Comparison of ENCODE assay signal across 18 cellular contexts in genomic region chr2:133667-134593, GRCh38.
DNase-seq lines count a peak whose midpoint lies in the region; ATAC-seq and TF ChIP-seq lines count a peak whose summit lies in the region.
"Had no signal": no experiment of that assay in that cellular context is flagged by ENCODE, and none has a peak within 500 bp of the region (broad histone marks: within the 10 kb centered on the region; RNA-seq: fewer than 3 reads in every experiment).

No MANE protein-coding gene starts in this region.

- no peak for TF ChIP-seq POLR2A in transverse colon (IDR thresholded peaks at IDR 0.05)

- no peaks in the 10 kb centered on the region for H3K79me2 ChIP-seq in hepatocyte

- H3K27ac ChIP-seq in cardiac muscle cell = peak overlapping the region; percentile 31
- no peak overlapping the region for H3K27ac ChIP-seq in right atrium auricular region
- no peak overlapping the region for H3K27ac ChIP-seq in hepatocyte
- peak overlapping the region; percentile 62 to 64 for H3K27ac ChIP-seq in mucosa of rectum (ENCODE audit: low read depth in 2 of 2, low read length in 2 of 2)
- H3K27ac ChIP-seq in transverse colon = peak overlapping the region; percentile 47 to 66 (median 61)
- H3K27ac ChIP-seq: A549, GM23248 had no signal

- intact Hi-C loops in transverse colon (cut with DNase I; ENCODE audit: low total_unique reads) = no loop called here

- no peak for ATAC-seq in GM18868 (IDR thresholded peaks at IDR 0.05; ENCODE audit: unreplicated experiment)
- ATAC-seq: A549 had no signal

- H3K36me3 ChIP-seq in cardiac muscle cell (no peaks in the 10 kb centered on the region), right atrium auricular region (no peaks in the 10 kb centered on the region), hepatocyte (replicated peaks; ENCODE audit: insufficient read depth, low read depth) (no peaks in the 10 kb centered on the region), mucosa of rectum (ENCODE audit: control insufficient read depth in 2 of 2, insufficient read depth in 2 of 2, low read length in 2 of 2) (no peaks in the 10 kb centered on the region), transverse colon (no peaks in the 10 kb centered on the region)

- H3K4me2 ChIP-seq in hepatocyte = no peak overlapping the region
- H3K4me2 ChIP-seq: A549 had no signal

- no peaks in the 10 kb centered on the region for H3K27me3 ChIP-seq in cardiac muscle cell
- H3K27me3 ChIP-seq in right atrium auricular region = no peaks in the 10 kb centered on the region
- H3K27me3 ChIP-seq in hepatocyte = no peaks in the 10 kb centered on the region
- no peaks in the 10 kb centered on the region for H3K27me3 ChIP-seq in mucosa of rectum (ENCODE audit: control insufficient read depth in 2 of 2, insufficient read depth in 2 of 2, low read length in 2 of 2)
- no peaks in the 10 kb centered on the region for H3K27me3 ChIP-seq in transverse colon

- no peak overlapping the region for H3K9ac ChIP-seq in mucosa of rectum (ENCODE audit: low read depth in 1 of 2, low read length in 2 of 2)
- H3K9ac ChIP-seq: GM23248 had no signal

- in situ Hi-C loops in transverse colon (cut with MboI; ENCODE audit: low pct_ligation_motif_present in 1 of 4, low pct_unique_long_range_greater_than_20kb in 1 of 4, low sequenced_read_pairs in 3 of 4) = no loop called here

- H3K4me1 ChIP-seq in cardiac muscle cell (ENCODE audit: low read depth) (peaks cover 6% of the 10 kb centered on the region), right atrium auricular region (no peaks in the 10 kb centered on the region), hepatocyte (ENCODE audit: insufficient read depth) (no peaks in the 10 kb centered on the region), mucosa of rectum (ENCODE audit: control insufficient read depth in 2 of 2, insufficient read depth in 2 of 2, low read length in 2 of 2) (peaks cover 4 to 9% of the 10 kb centered on the region in 2 donors), transverse colon (peaks cover 0 to 14% (median 3%) of the 10 kb centered on the region in 4 donors)
- H3K4me1 ChIP-seq: A549 had no signal

- H3K4me3 ChIP-seq in cardiac muscle cell (no peak overlapping the region), right atrium auricular region (no peak overlapping the region), hepatocyte (no peak overlapping the region), mucosa of rectum (ENCODE audit: low read length in 2 of 2) (peak overlapping the region in 1 of 2 donors; percentile 28), transverse colon (no peak overlapping the region)
- H3K4me3 ChIP-seq: A549, GM23248 had no signal

- no peak for TF ChIP-seq EP300 in transverse colon (IDR thresholded peaks at IDR 0.05; ENCODE audit: low read depth)

- H4K20me1 ChIP-seq in hepatocyte (ENCODE audit: insufficient read depth, poor library complexity, severe bottlenecking) = no peaks in the 10 kb centered on the region

- DNase-seq in cardiac muscle cell (ENCODE audit: low read depth in 1 of 2, low spot score in 1 of 2) (peak in 1 of 2 donors; percentile 62), right atrium auricular region (ENCODE audit: low spot score) (no peak), hepatocyte (ENCODE audit: low spot score) (peak; percentile 37), transverse colon (peak; percentile 53), NCI-H1694 treated with DMSO at 0.1 percent for 48 hours (lab: John Stamatoyannopoulos, UW) (no peak), NCI-H1694 (lab: John Stamatoyannopoulos, UW) (no peak)
- DNase-seq: C1 segment of cervical spinal cord; GF-D8; GM23248; NCI-H1105 treated with DMSO at 0.1 percent for 48 hours; NCI-H187 treated with DMSO at 0.1 percent for 48 hours; NCI-H526 treated with DMSO at 0.1 percent for 48 hours; NK-92 treated with Interleukin-12 subunit alpha and Interleukin-12 subunit beta, amount 100 ng/mL, for 24 hours; OCI-M1; SIG-M5 had no signal

- 62% methylated on average over 7 of the region's 7 CpGs for WGBS in hepatocyte (ENCODE audit: low lambda C conversion rate, missing lambda C conversion rate)
- WGBS in transverse colon (ENCODE audit: low coverage in 1 of 2), 2 donors = 11 to 38% methylated on average over 5 to 7 of the region's 7 CpGs

- H3K9me2 ChIP-seq in hepatocyte (replicated peaks; ENCODE audit: insufficient read depth) = no peaks in the 10 kb centered on the region

- H3K9me3 ChIP-seq in cardiac muscle cell (ENCODE audit: low read depth) (no peaks in the 10 kb centered on the region), right atrium auricular region (no peaks in the 10 kb centered on the region), hepatocyte (ENCODE audit: low read depth) (no peaks in the 10 kb centered on the region), mucosa of rectum (ENCODE audit: control insufficient read depth in 2 of 2, low read length in 2 of 2) (no peaks in the 10 kb centered on the region), transverse colon (no peaks in the 10 kb centered on the region)

- no peak for TF ChIP-seq CTCF in cardiac muscle cell (IDR thresholded peaks at IDR 0.05; ENCODE audit: low read depth, low read length)
- no peak for TF ChIP-seq CTCF in right atrium auricular region (IDR thresholded peaks at IDR 0.05)
- TF ChIP-seq CTCF in hepatocyte (IDR thresholded peaks at IDR 0.05; ENCODE audit: poor library complexity) = no peak
- TF ChIP-seq CTCF in transverse colon (IDR thresholded peaks at IDR 0.05) = peak in 2 of 5 experiments; percentile 21 to 47

- H2AFZ ChIP-seq in hepatocyte = no peak overlapping the region
- H2AFZ ChIP-seq: GM23248 had no signal

Comparison
In these comparisons a context has a peak if more than half of its experiments do, and no peak if none do; other contexts are left out.
1. H3K27ac ChIP-seq: peak in cardiac muscle cell (single experiment), mucosa of rectum (2 of 2) and transverse colon (4 of 4); none in right atrium auricular region (0 of 2) and hepatocyte (single experiment).
2. DNase-seq: peak in hepatocyte (single experiment) and transverse colon (single experiment); none in right atrium auricular region (single experiment), NCI-H1694 treated with DMSO at 0.1 percent for 48 hours (single experiment) and NCI-H1694 (single experiment).